Comparison of ENCODE assay signal across 9 cellular contexts in genomic region chr2:241771286-241772062, GRCh38. TPM values are rescaled to one million over a fixed set of nuclear protein-coding genes. Genes with fewer than 3 reads are reported as not detected.
DNase-seq lines count a peak whose midpoint lies in the region; ATAC-seq, FAIRE-seq and TF ChIP-seq lines count a peak whose summit lies in the region.
"Had no signal": no experiment of that assay in that cellular context is flagged by ENCODE, and none has a peak within 500 bp of the region (broad histone marks: within the 10 kb centered on the region; RNA-seq: fewer than 3 reads in every experiment).

No MANE protein-coding gene starts in this region.

- peak in 1 of 2 experiments; percentile 89; a peak in 2 of 4 replicates for TF ChIP-seq POLR2A in HepG2 (IDR thresholded peaks at IDR 0.05; ENCODE audit: insufficient read depth in 1 of 2, low read depth in 2 of 2, low read length in 2 of 2)

- peaks cover 24% of the 10 kb centered on the region for H3K79me2 ChIP-seq in HepG2 (ENCODE audit: insufficient read depth, low read length)

- H3K9me3 ChIP-seq in HepG2 (ENCODE audit: low read length) (no peaks in the 10 kb centered on the region), colonic mucosa (no peaks in the 10 kb centered on the region)

- intact Hi-C loops in HepG2 (cut with micrococcal nuclease; ENCODE audit: unreplicated experiment) (loop anchor here (2.0 kb wide), 2 partner anchors 37 to 47 kb away; partner anchors contain the start of gene NEU4), colonic mucosa (cut with DNase I) (no loop called here)

- under 1% methylated on average over 16 of the region's 38 CpGs for WGBS in HepG2 (ENCODE audit: low lambda C conversion rate)

- H3K4me3 ChIP-seq in HepG2 (replicated peaks in 1 of 3; ENCODE audit: insufficient read depth in 1 of 3, low read depth in 2 of 3, low read length in 3 of 3) (peak overlapping the region; percentile 67 to 82 (median 76)), colonic mucosa (no peak overlapping the region)

- TF ChIP-seq RAD21 in HepG2 (CRISPR knock-in tag; IDR thresholded peaks at IDR 0.05), result peak; percentile 33

- peaks cover 12% of the 10 kb centered on the region for H3K27me3 Mint-ChIP-seq in stimulated activated naive CD8-positive, alpha-beta T cell treated with anti-CD3 and anti-CD28 coated beads, Interleukin-15, amount 100 ng/mL, for 72 hours

- H3K36me3 ChIP-seq in HepG2 (replicated peaks in 1 of 2; ENCODE audit: control insufficient read depth in 1 of 2, insufficient read depth in 2 of 2, low read length in 2 of 2) (no peaks in the 10 kb centered on the region; a peak in 1 of 5 replicates), colonic mucosa (no peaks in the 10 kb centered on the region)

- DNase-seq in stimulated activated naive CD8-positive, alpha-beta T cell treated with anti-CD3 and anti-CD28 coated beads, Interleukin-15, amount 100 ng/mL, for 72 hours, result no peak
- DNase-seq in stimulated activated naive CD8-positive, alpha-beta T cell treated with anti-CD3 and anti-CD28 coated beads, Interleukin-15, Interleukin-2, amounts not matched to agents 100 U/mL and 50 U/mL, for 24 hours, result no peak
- peak; percentile 53 for DNase-seq in amniotic epithelial cell (ENCODE audit: low read depth)
- DNase-seq in HepG2 (ENCODE audit: low spot score), result peak; percentile 83
- no peak for DNase-seq in inferior parietal cortex (ENCODE audit: extremely low spot score)
- no peak for DNase-seq in colonic mucosa
- DNase-seq: NCI-H345 had no signal

- in situ Hi-C loops in HepG2 (cut with HindIII; ENCODE audit: extremely low pct_ligation_motif_present, low pct_unique_long_range_greater_than_20kb), result loop anchor here (5.0 kb wide), 1 partner anchor 36 kb away; the partner anchor contains the start of gene NEU4

- peak overlapping the region; percentile 52 to 72 for H3K4me3 Mint-ChIP-seq in stimulated activated naive CD8-positive, alpha-beta T cell treated with anti-CD3 and anti-CD28 coated beads, Interleukin-15, amount 100 ng/mL, for 72 hours

- peak overlapping the region; percentile 65 to 97 for H3K27ac Mint-ChIP-seq in stimulated activated naive CD8-positive, alpha-beta T cell treated with anti-CD3 and anti-CD28 coated beads, Interleukin-15, amount 100 ng/mL, for 72 hours

- H3K27ac ChIP-seq in HepG2 (ENCODE audit: extremely low read length, insufficient read depth, low read length) (peak overlapping the region; percentile 92), colonic mucosa (no peak overlapping the region)

- BruUV-seq in HepG2 (replicated peaks; lab: Mats Ljungman, UMichigan), result no TSS peak

- ATAC-seq in stimulated activated naive CD8-positive, alpha-beta T cell treated with anti-CD3 and anti-CD28 coated beads, Interleukin-15, amount 100 ng/mL, for 72 hours, result peak; percentile 47
- ATAC-seq in stimulated activated naive CD8-positive, alpha-beta T cell treated with anti-CD3 and anti-CD28 coated beads, Interleukin-15, Interleukin-2, amounts not matched to agents 100 U/mL and 50 U/mL, for 24 hours, result no peak
- ATAC-seq in HepG2, result peak; percentile 8
- no peak for ATAC-seq in GM21723 (IDR thresholded peaks at IDR 0.05; ENCODE audit: unreplicated experiment)
- ATAC-seq in GM21360 (IDR thresholded peaks at IDR 0.05; ENCODE audit: unreplicated experiment), result no peak

- no peaks in the 10 kb centered on the region for H3K9me3 Mint-ChIP-seq in stimulated activated naive CD8-positive, alpha-beta T cell treated with anti-CD3 and anti-CD28 coated beads, Interleukin-15, amount 100 ng/mL, for 72 hours

- TF ChIP-seq CTCF in HepG2 (CRISPR knock-in tag; IDR thresholded peaks at IDR 0.05) (peak; percentile 47), colonic mucosa (IDR thresholded peaks at IDR 0.05) (no peak)

- peak overlapping the region; percentile 85 for H3K4me2 ChIP-seq in HepG2 (ENCODE audit: low read depth, low read length)

- peak overlapping the region; percentile 92 for H3K9ac ChIP-seq in HepG2 (ENCODE audit: insufficient read depth, low read depth, low read length)
- no peak overlapping the region for H3K9ac ChIP-seq in colonic mucosa (ENCODE audit: low read depth in 2 of 2, low read length in 2 of 2)

- POLR2A ChIA-PET in HepG2 (lab: Yijun Ruan, JAX), result interaction anchor here (0.9 to 8.9 kb wide), 25 partner anchors 7 to 162 kb away, joined by 3 to 218 read pairs (median 5); partner anchors contain the start of genes D2HGDH, DTYMK, ING5 and NEU4

- no peaks in the 10 kb centered on the region for H4K20me1 ChIP-seq in HepG2 (ENCODE audit: insufficient read depth, low read length)

- peaks cover 65% of the 10 kb centered on the region for H3K4me1 ChIP-seq in HepG2 (ENCODE audit: insufficient read depth, low read length)
- no peaks in the 10 kb centered on the region for H3K4me1 ChIP-seq in colonic mucosa

- CTCF ChIA-PET in HepG2 (lab: Yijun Ruan, JAX; ENCODE audit: low intra/inter-chr PET ratio, low total read pairs), result no interaction called here

- H2AFZ ChIP-seq in HepG2 (ENCODE audit: low read length), result no peak overlapping the region

- no peak for FAIRE-seq in HepG2 (lab: Jason Lieb, UNC)

- peak in 1 of 2 experiments; percentile 77; a peak in 2 of 4 replicates for TF ChIP-seq EP300 in HepG2 (IDR thresholded peaks at IDR 0.05; ENCODE audit: low read depth in 2 of 2, low read length in 2 of 2)
- peak; percentile 23; the same call in 1 of the 2 replicates for TF ChIP-seq EP300 in HepG2 (CRISPR knock-in tag; IDR thresholded peaks at IDR 0.05; ENCODE audit: borderline replicate concordance)

- H3K4me1 Mint-ChIP-seq in stimulated activated naive CD8-positive, alpha-beta T cell treated with anti-CD3 and anti-CD28 coated beads, Interleukin-15, amount 100 ng/mL, for 72 hours, result peaks cover 26% of the 10 kb centered on the region

- H3K27me3 ChIP-seq in HepG2 (ENCODE audit: control insufficient read depth in 1 of 2, insufficient read depth in 2 of 2, low read length in 2 of 2) (no peaks in the 10 kb centered on the region; a peak in 1 of 5 replicates), colonic mucosa (no peaks in the 10 kb centered on the region)

RNA-seq across cellular contexts. Expression of gene GAL3ST2, which starts 5.1 kb away (rescaled TPM):
- total RNA-seq in HepG2 (2016; rRNA removed; fragmentation: Illumina TruSeq; extraction: Trizol), result 0.20 and 0.72 TPM in 2 replicates
- total RNA-seq in HepG2 (2016; cell fraction: cytosol; rRNA removed; fragmentation: Illumina TruSeq; extraction: Trizol; ENCODE audit: low read depth), result 0.30 TPM in 1 of 2 replicates, not detected in the other
- total RNA-seq in HepG2 (2016; cell fraction: insoluble cytoplasmic fraction; rRNA removed; fragmentation: Illumina TruSeq; extraction: Trizol), result 0.32 and 0.36 TPM in 2 replicates
- total RNA-seq in HepG2 (2016; cell fraction: membrane; rRNA removed; fragmentation: Illumina TruSeq; extraction: Trizol), result 0.34 and 0.52 TPM in 2 replicates
- 0.72 and 0.75 TPM in 2 replicates for total RNA-seq in HepG2 (2016; cell fraction: nucleus; rRNA removed; fragmentation: Illumina TruSeq; extraction: Trizol)
- 0.17 and 0.30 TPM in 2 replicates for polyA plus RNA-seq in HepG2 (2011; rRNA removed)
- 0.14 and 0.27 TPM in 2 replicates for polyA plus RNA-seq in HepG2 (2011; cell fraction: cytosol; rRNA removed)
- 4.0 and 5.9 TPM in 2 replicates for polyA plus RNA-seq in HepG2 (2011; cell fraction: nucleus; rRNA removed)
- 0.87 and 1.1 TPM in 2 replicates for polyA plus RNA-seq in HepG2 (2012)
- 0.07 TPM in 1 of 2 replicates, not detected in the other for polyA plus RNA-seq in HepG2 (2016; cell fraction: cytosol; fragmentation: Illumina TruSeq; extraction: Trizol; ENCODE audit: low read depth)
- polyA plus RNA-seq in HepG2 (2016; cell fraction: insoluble cytoplasmic fraction; fragmentation: Illumina TruSeq; extraction: Trizol; ENCODE audit: low read depth), result 0.29 and 0.79 TPM in 2 replicates
- 0.31 and 0.40 TPM in 2 replicates for polyA plus RNA-seq in HepG2 (2016; cell fraction: membrane; fragmentation: Illumina TruSeq; extraction: Trizol; ENCODE audit: low read depth)
- 2.5 and 3.4 TPM in 2 replicates for polyA plus RNA-seq in HepG2 (2016; cell fraction: nucleus; fragmentation: Illumina TruSeq; extraction: Trizol; ENCODE audit: insufficient read depth, low read depth)
- 2.6 TPM in 1 of 2 replicates, not detected in the other for polyA minus RNA-seq in HepG2 (2011; rRNA and poly(A)+ RNA removed; ENCODE audit: low replicate concordance)
- 1.1 and 1.4 TPM in 2 replicates for polyA minus RNA-seq in HepG2 (2011; cell fraction: cytosol; rRNA and poly(A)+ RNA removed)
- polyA minus RNA-seq in HepG2 (2011; cell fraction: nucleus; rRNA and poly(A)+ RNA removed), result 1.9 and 2.1 TPM in 2 replicates
- 10 to 100 TPM; 34.2 to 70.2 TPM for total RNA-seq in colonic mucosa

RNA-seq across cellular contexts. Expression of gene D2HGDH, which starts 37.0 kb away (rescaled TPM):
- 10.2 and 20.3 TPM in 2 replicates for total RNA-seq in HepG2 (2016; rRNA removed; fragmentation: Illumina TruSeq; extraction: Trizol)
- 5.4 and 6.4 TPM in 2 replicates for total RNA-seq in HepG2 (2016; cell fraction: cytosol; rRNA removed; fragmentation: Illumina TruSeq; extraction: Trizol; ENCODE audit: low read depth)
- 9.1 and 22.3 TPM in 2 replicates for total RNA-seq in HepG2 (2016; cell fraction: insoluble cytoplasmic fraction; rRNA removed; fragmentation: Illumina TruSeq; extraction: Trizol)
- 6.5 and 7.3 TPM in 2 replicates for total RNA-seq in HepG2 (2016; cell fraction: membrane; rRNA removed; fragmentation: Illumina TruSeq; extraction: Trizol)
- 18.0 and 21.4 TPM in 2 replicates for total RNA-seq in HepG2 (2016; cell fraction: nucleus; rRNA removed; fragmentation: Illumina TruSeq; extraction: Trizol)
- polyA plus RNA-seq in HepG2 (2011; rRNA removed), result 19.2 and 20.5 TPM in 2 replicates
- polyA plus RNA-seq in HepG2 (2011; cell fraction: cytosol; rRNA removed), result 6.4 and 12.2 TPM in 2 replicates
- polyA plus RNA-seq in HepG2 (2011; cell fraction: nucleus; rRNA removed), result 166 and 260 TPM in 2 replicates
- polyA plus RNA-seq in HepG2 (2012), result 16.1 and 26.4 TPM in 2 replicates
- 1.4 and 1.5 TPM in 2 replicates for polyA plus RNA-seq in HepG2 (2016; cell fraction: cytosol; fragmentation: Illumina TruSeq; extraction: Trizol; ENCODE audit: low read depth)
- 7.6 and 10.2 TPM in 2 replicates for polyA plus RNA-seq in HepG2 (2016; cell fraction: insoluble cytoplasmic fraction; fragmentation: Illumina TruSeq; extraction: Trizol; ENCODE audit: low read depth)
- 3.0 and 3.4 TPM in 2 replicates for polyA plus RNA-seq in HepG2 (2016; cell fraction: membrane; fragmentation: Illumina TruSeq; extraction: Trizol; ENCODE audit: low read depth)
- polyA plus RNA-seq in HepG2 (2016; cell fraction: nucleus; fragmentation: Illumina TruSeq; extraction: Trizol; ENCODE audit: insufficient read depth, low read depth), result 52.5 and 55.5 TPM in 2 replicates
- polyA minus RNA-seq in HepG2 (2011; rRNA and poly(A)+ RNA removed; ENCODE audit: low replicate concordance), result 12.2 and 16.0 TPM in 2 replicates
- 6.7 and 8.6 TPM in 2 replicates for polyA minus RNA-seq in HepG2 (2011; cell fraction: cytosol; rRNA and poly(A)+ RNA removed)
- 21.5 and 26.5 TPM in 2 replicates for polyA minus RNA-seq in HepG2 (2011; cell fraction: nucleus; rRNA and poly(A)+ RNA removed)
- 10 to 100 TPM; 42.0 to 76.6 TPM for total RNA-seq in colonic mucosa

RNA-seq across cellular contexts. Expression of gene NEU4, which starts 37.5 kb away (rescaled TPM):
- total RNA-seq in HepG2 (2016; rRNA removed; fragmentation: Illumina TruSeq; extraction: Trizol) (104 and 107 TPM in 2 replicates), colonic mucosa (10 to 100 TPM; 36.9 to 84.5 TPM)
- total RNA-seq in HepG2 (2016; cell fraction: cytosol; rRNA removed; fragmentation: Illumina TruSeq; extraction: Trizol; ENCODE audit: low read depth), result 27.0 and 30.1 TPM in 2 replicates
- total RNA-seq in HepG2 (2016; cell fraction: insoluble cytoplasmic fraction; rRNA removed; fragmentation: Illumina TruSeq; extraction: Trizol), result 108 and 118 TPM in 2 replicates
- total RNA-seq in HepG2 (2016; cell fraction: membrane; rRNA removed; fragmentation: Illumina TruSeq; extraction: Trizol), result 67.8 and 70.6 TPM in 2 replicates
- total RNA-seq in HepG2 (2016; cell fraction: nucleus; rRNA removed; fragmentation: Illumina TruSeq; extraction: Trizol), result 43.9 and 53.0 TPM in 2 replicates
- polyA plus RNA-seq in HepG2 (2011; rRNA removed), result 53.5 and 71.4 TPM in 2 replicates
- polyA plus RNA-seq in HepG2 (2011; cell fraction: cytosol; rRNA removed), result 52.8 and 126 TPM in 2 replicates
- 167 and 187 TPM in 2 replicates for polyA plus RNA-seq in HepG2 (2011; cell fraction: nucleus; rRNA removed)
- polyA plus RNA-seq in HepG2 (2012), result 34.5 and 40.6 TPM in 2 replicates
- 23.8 and 25.7 TPM in 2 replicates for polyA plus RNA-seq in HepG2 (2016; cell fraction: cytosol; fragmentation: Illumina TruSeq; extraction: Trizol; ENCODE audit: low read depth)
- 96.8 and 121 TPM in 2 replicates for polyA plus RNA-seq in HepG2 (2016; cell fraction: insoluble cytoplasmic fraction; fragmentation: Illumina TruSeq; extraction: Trizol; ENCODE audit: low read depth)
- polyA plus RNA-seq in HepG2 (2016; cell fraction: membrane; fragmentation: Illumina TruSeq; extraction: Trizol; ENCODE audit: low read depth), result 48.5 and 51.3 TPM in 2 replicates
- polyA plus RNA-seq in HepG2 (2016; cell fraction: nucleus; fragmentation: Illumina TruSeq; extraction: Trizol; ENCODE audit: insufficient read depth, low read depth), result 84.0 and 95.2 TPM in 2 replicates
- polyA minus RNA-seq in HepG2 (2011; rRNA and poly(A)+ RNA removed; ENCODE audit: low replicate concordance), result 114 TPM in 1 of 2 replicates, not detected in the other
- polyA minus RNA-seq in HepG2 (2011; cell fraction: cytosol; rRNA and poly(A)+ RNA removed), result 45.5 and 50.7 TPM in 2 replicates
- 32.4 and 35.0 TPM in 2 replicates for polyA minus RNA-seq in HepG2 (2011; cell fraction: nucleus; rRNA and poly(A)+ RNA removed)

Comparison
In these comparisons a context has a peak if more than half of its experiments do, and no peak if none do; other contexts are left out.
1. ATAC-seq: peak in stimulated activated naive CD8-positive, alpha-beta T cell treated with anti-CD3 and anti-CD28 coated beads, Interleukin-15, amount 100 ng/mL, for 72 hours (single experiment) and HepG2 (single experiment); none in stimulated activated naive CD8-positive, alpha-beta T cell treated with anti-CD3 and anti-CD28 coated beads, Interleukin-15, Interleukin-2, amounts not matched to agents 100 U/mL and 50 U/mL, for 24 hours (single experiment), GM21723 (single experiment) and GM21360 (single experiment).
2. DNase-seq: peak in amniotic epithelial cell (single experiment) and HepG2 (single experiment); none in stimulated activated naive CD8-positive, alpha-beta T cell treated with anti-CD3 and anti-CD28 coated beads, Interleukin-15, amount 100 ng/mL, for 72 hours (0 of 2), stimulated activated naive CD8-positive, alpha-beta T cell treated with anti-CD3 and anti-CD28 coated beads, Interleukin-15, Interleukin-2, amounts not matched to agents 100 U/mL and 50 U/mL, for 24 hours (single experiment), inferior parietal cortex (single experiment) and colonic mucosa (single experiment).
3. RNA of gene GAL3ST2, which starts 5.1 kb away (total RNA-seq): 34.2 to 70.2 TPM in colonic mucosa; 0.20 to 0.75 TPM in HepG2; every median in the first group is over 10 times any median in the second.